Comparison of ENCODE assay signal across 1 cellular context in genomic region chr19:16111909-16112752, GRCh38.
TF ChIP-seq lines count a peak whose summit lies in the region.

No MANE protein-coding gene starts in this region.

TF ChIP-seq in HepG2, 621 proteins besides CTCF, POLR2A, EP300 and RAD21 (continued from another document and continues in another):
- no peak for TF ChIP-seq AKNA (CRISPR knock-in tag; IDR thresholded peaks at IDR 0.05; ENCODE audit: borderline replicate concordance)
- no peak; the same call in 1 of the 2 replicates for TF ChIP-seq TAF1 (CRISPR knock-in tag; IDR thresholded peaks at IDR 0.05)
- TF ChIP-seq NFYC (CRISPR knock-in tag; IDR thresholded peaks at IDR 0.05) = no peak
- TF ChIP-seq HCFC1 (IDR thresholded peaks at IDR 0.05; ENCODE audit: low read depth, low read length) = no peak
- TF ChIP-seq MAFF (IDR thresholded peaks at IDR 0.05; ENCODE audit: low read depth, low read length) = no peak
- peak; percentile 75; the same call in 1 of the 2 replicates for TF ChIP-seq EED (CRISPR knock-in tag; IDR thresholded peaks at IDR 0.05)
- TF ChIP-seq GRHL1 (CRISPR knock-in tag; conservative IDR thresholded peaks at IDR 0.05) = no peak
- TF ChIP-seq ZBTB10 (CRISPR knock-in tag; IDR thresholded peaks at IDR 0.05; ENCODE audit: borderline replicate concordance) = 0 out of 2 replicates have a peak, but pooled peaks have one; percentile 15
- no peak for TF ChIP-seq SIX1 (CRISPR knock-in tag; IDR thresholded peaks at IDR 0.05; ENCODE audit: borderline replicate concordance)
- TF ChIP-seq FOSL2 (CRISPR knock-in tag; IDR thresholded peaks at IDR 0.05) = no peak
- peak; percentile 23; the same call in 1 of the 2 replicates for TF ChIP-seq BHLHE40 (IDR thresholded peaks at IDR 0.05; ENCODE audit: low read length)
- no peak for TF ChIP-seq ZBTB34 (CRISPR knock-in tag; IDR thresholded peaks at IDR 0.05)
- TF ChIP-seq ZBTB4 (CRISPR knock-in tag; IDR thresholded peaks at IDR 0.05; ENCODE audit: borderline replicate concordance) = no peak
- TF ChIP-seq ZNF891 (CRISPR knock-in tag; IDR thresholded peaks at IDR 0.05) = no peak; the same call in 1 of the 2 replicates
- TF ChIP-seq ZGPAT (CRISPR knock-in tag; IDR thresholded peaks at IDR 0.05) = no peak
- no peak for TF ChIP-seq ZSCAN12 (CRISPR knock-in tag; IDR thresholded peaks at IDR 0.05)
- no peak for TF ChIP-seq ZNF83 (CRISPR knock-in tag; IDR thresholded peaks at IDR 0.05; ENCODE audit: borderline replicate concordance)
- TF ChIP-seq ZNF350 (CRISPR knock-in tag; IDR thresholded peaks at IDR 0.05; ENCODE audit: borderline replicate concordance, low read depth) = no peak
- TF ChIP-seq ZNF691 (CRISPR knock-in tag; IDR thresholded peaks at IDR 0.05; ENCODE audit: borderline replicate concordance, low read depth) = no peak
- TF ChIP-seq HNRNPK (IDR thresholded peaks at IDR 0.05; ENCODE audit: low read depth, low read length, poor library complexity, severe bottlenecking) = peak; percentile 0
- no peak for TF ChIP-seq MAZ (IDR thresholded peaks at IDR 0.05; ENCODE audit: borderline replicate concordance, low read depth, low read length)
- TF ChIP-seq MAZ (CRISPR knock-in tag; IDR thresholded peaks at IDR 0.05; ENCODE audit: low read depth) = peak; percentile 1; the same call in 1 of the 2 replicates
- TF ChIP-seq THYN1 (CRISPR knock-in tag; IDR thresholded peaks at IDR 0.05; ENCODE audit: borderline replicate concordance, low read depth) = no peak
- no peak for TF ChIP-seq ZNF501 (CRISPR knock-in tag; IDR thresholded peaks at IDR 0.05)
- TF ChIP-seq MXD4 (CRISPR knock-in tag; IDR thresholded peaks at IDR 0.05) = no peak
- no peak for TF ChIP-seq KLF12 (CRISPR knock-in tag; IDR thresholded peaks at IDR 0.05; ENCODE audit: borderline replicate concordance)
- TF ChIP-seq MYC (CRISPR knock-in tag; IDR thresholded peaks at IDR 0.05; ENCODE audit: borderline replicate concordance) = peak; percentile 33; the same call in 1 of the 2 replicates
- no peak for TF ChIP-seq TBP (CRISPR knock-in tag; IDR thresholded peaks at IDR 0.05)
- 0 out of 2 replicates have a peak, but pooled peaks have one; percentile 33 for TF ChIP-seq NFIC (IDR thresholded peaks at IDR 0.05; ENCODE audit: low read length)
- TF ChIP-seq STAT6 (CRISPR knock-in tag; IDR thresholded peaks at IDR 0.05; ENCODE audit: borderline replicate concordance) = no peak
- TF ChIP-seq ZNF430 (CRISPR knock-in tag; IDR thresholded peaks at IDR 0.05) = peak; percentile 48; the same call in 1 of the 2 replicates
- no peak for TF ChIP-seq SRF (IDR thresholded peaks at IDR 0.05; ENCODE audit: low read depth, low read length)
- TF ChIP-seq WIZ (CRISPR knock-in tag; IDR thresholded peaks at IDR 0.05) = no peak
- no peak for TF ChIP-seq BCL6 (CRISPR knock-in tag; IDR thresholded peaks at IDR 0.05)
